10 cellular contexts compared by ENCODE assay signal in genomic region chr12:57834086-57834876, GRCh38. TPM values are rescaled to one million over a fixed set of nuclear protein-coding genes. Genes with fewer than 3 reads are reported as not detected.
DNase-seq lines count a peak whose midpoint lies in the region; ATAC-seq lines count a peak whose summit lies in the region.
"Had no signal": no experiment of that assay in that cellular context is flagged by ENCODE, and none has a peak within 500 bp of the region (broad histone marks: within the 10 kb centered on the region; RNA-seq: fewer than 3 reads in every experiment).

No MANE protein-coding gene starts in this region.

- peaks cover 6% of the 10 kb centered on the region in 3 donors for H3K36me3 ChIP-seq in skeletal muscle tissue (ENCODE audit: control insufficient read depth in 3 of 3, insufficient read depth in 3 of 3, low read length in 3 of 3)

- H3K4me1 ChIP-seq in skeletal muscle tissue (ENCODE audit: control insufficient read depth in 3 of 3, insufficient read depth in 3 of 3, low read length in 3 of 3) = peaks cover 95 to 96% (median 96%) of the 10 kb centered on the region in 3 donors

- peak overlapping the region; percentile 13 to 52 (median 38) for H3K4me3 ChIP-seq in skeletal muscle tissue (ENCODE audit: low read length in 3 of 3)

- no peak for ATAC-seq in HG02884 (IDR thresholded peaks at IDR 0.05; ENCODE audit: unreplicated experiment)
- no peak for ATAC-seq in HG03571 (IDR thresholded peaks at IDR 0.05; ENCODE audit: unreplicated experiment)

- peak overlapping the region; percentile 21 for H3K27ac ChIP-seq in skeletal muscle tissue (ENCODE audit: low read depth, low read length)

- H3K27me3 ChIP-seq in skeletal muscle tissue (ENCODE audit: control insufficient read depth in 3 of 3, insufficient read depth in 3 of 3, low read length in 3 of 3) = no peaks in the 10 kb centered on the region

- H3K9ac ChIP-seq in skeletal muscle tissue (ENCODE audit: low read depth in 1 of 3, low read length in 3 of 3) = peak overlapping the region; percentile 27 to 70 (median 63)

- DNase-seq in NCI-H1417 (lab: John Stamatoyannopoulos, UW) (peak; percentile 33 to 97 (median 59)), NCI-H1417 treated with DMSO at 0.1 percent for 48 hours (lab: John Stamatoyannopoulos, UW) (no peak), MV-4-11 (lab: John Stamatoyannopoulos, UW) (peak; percentile 49), cerebellar cortex (ENCODE audit: low spot score) (peak; percentile 2)
- DNase-seq in activated CD8-positive, alpha-beta memory T cell treated with anti-CD3 and anti-CD28 coated beads, Interleukin-2, amount 50 U/mL, for 4 hours = no peak
- DNase-seq: NCI-H1092, T-helper 9 cell had no signal

- H3K9me3 ChIP-seq in skeletal muscle tissue (ENCODE audit: control insufficient read depth in 3 of 3, low read length in 3 of 3) = no peaks in the 10 kb centered on the region

RNA-seq across cellular contexts. Expression of gene CTDSP2, which starts 12.2 kb away (rescaled TPM):
- total RNA-seq in skeletal muscle tissue = 51.1 TPM

RNA-seq across cellular contexts. Expression of gene AVIL, which starts 15.7 kb away (rescaled TPM):
- 3.1 TPM for total RNA-seq in skeletal muscle tissue

RNA-seq across cellular contexts. Expression of gene TSFM, which starts 51.7 kb away (rescaled TPM):
- 17.2 TPM for total RNA-seq in skeletal muscle tissue

Comparison
In these comparisons a context has a peak if more than half of its experiments do, and no peak if none do; other contexts are left out.
1. DNase-seq: peak in NCI-H1417 (3 of 3), MV-4-11 (single experiment) and cerebellar cortex (single experiment); none in NCI-H1417 treated with DMSO at 0.1 percent for 48 hours (single experiment) and activated CD8-positive, alpha-beta memory T cell treated with anti-CD3 and anti-CD28 coated beads, Interleukin-2, amount 50 U/mL, for 4 hours (single experiment).